11 cellular contexts compared by ENCODE assay signal in the genomic region with DNA sequence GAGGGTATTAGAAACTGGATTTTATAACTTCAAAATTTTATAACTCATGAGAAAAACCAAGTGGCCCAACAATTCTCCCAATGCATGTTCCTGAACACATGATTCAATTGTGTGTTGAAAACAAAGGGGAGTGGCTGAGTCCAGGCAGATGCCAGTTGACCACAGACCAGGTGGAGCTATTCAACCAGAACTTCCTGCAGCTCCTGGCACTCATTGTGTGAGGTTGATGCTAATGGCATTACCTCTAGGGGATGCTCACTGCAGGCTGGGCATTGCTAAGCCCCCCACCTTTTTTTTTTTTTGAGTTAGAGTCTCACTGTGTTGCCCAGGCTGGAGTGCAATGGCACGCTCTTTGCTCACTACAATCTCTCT. TPM values are rescaled to one million over a fixed set of nuclear protein-coding genes. Genes with fewer than 3 reads are reported as not detected.
DNase-seq lines count a peak whose midpoint lies in the region; ATAC-seq and TF ChIP-seq lines count a peak whose summit lies in the region.
"Had no signal": no experiment of that assay in that cellular context is flagged by ENCODE, and none has a peak within 500 bp of the region (broad histone marks: within the 10 kb centered on the region; RNA-seq: fewer than 3 reads in every experiment).

No MANE protein-coding gene starts in this region.

- ATAC-seq in HG02970 (IDR thresholded peaks at IDR 0.05; ENCODE audit: low FRiP score, unreplicated experiment) (no peak), aorta (ENCODE audit: low FRiP score) (no peak)

- no peak for TF ChIP-seq CTCF in breast epithelium (IDR thresholded peaks at IDR 0.05)

- no peaks in the 10 kb centered on the region for H3K36me3 Mint-ChIP-seq in activated naive CD4-positive, alpha-beta T cell treated with anti-CD3 and anti-CD28 coated beads, Interleukin-2, amount 10 ng/mL, durations not matched to agents 7 days and 5 days

- H3K4me1 Mint-ChIP-seq in activated naive CD4-positive, alpha-beta T cell treated with anti-CD3 and anti-CD28 coated beads, Interleukin-2, amount 10 ng/mL, durations not matched to agents 7 days and 5 days = peaks cover 13% of the 10 kb centered on the region

- TF ChIP-seq POLR2A in breast epithelium (IDR thresholded peaks at IDR 0.05) = no peak

- DNase-seq in DMS53 (lab: John Stamatoyannopoulos, UW) (peak; percentile 96), NCI-H187 treated with DMSO at 0.1 percent for 48 hours (lab: John Stamatoyannopoulos, UW) (peak; percentile 72), breast epithelium (ENCODE audit: low spot score in 2 of 2) (peak in 1 of 2 donors; percentile 79), myocyte (ENCODE audit: low read depth) (peak; percentile 79), aorta (no peak)
- DNase-seq in stimulated activated CD4-positive, alpha-beta T cell treated with anti-CD3 and anti-CD28 coated beads, Interleukin-4, amount 100 ng/mL, for 24 hours = no peak
- no peak for DNase-seq in activated naive CD4-positive, alpha-beta T cell treated with anti-CD3 and anti-CD28 coated beads, Interleukin-2, amount 10 ng/mL, durations not matched to agents 7 days and 5 days
- DNase-seq: amygdala, occipital lobe, testis had no signal

- no peaks in the 10 kb centered on the region for H3K27me3 Mint-ChIP-seq in activated naive CD4-positive, alpha-beta T cell treated with anti-CD3 and anti-CD28 coated beads, Interleukin-2, amount 10 ng/mL, durations not matched to agents 7 days and 5 days

- no peaks in the 10 kb centered on the region for H3K9me3 Mint-ChIP-seq in activated naive CD4-positive, alpha-beta T cell treated with anti-CD3 and anti-CD28 coated beads, Interleukin-2, amount 10 ng/mL, durations not matched to agents 7 days and 5 days

- H3K4me1 ChIP-seq in breast epithelium = peaks cover 39 to 68% of the 10 kb centered on the region in 2 donors
- H3K4me1 ChIP-seq in aorta (ENCODE audit: control insufficient read depth in 1 of 2, insufficient read depth in 2 of 2, low read length in 2 of 2) = peaks cover 0 to 11% of the 10 kb centered on the region in 2 donors

- no peaks in the 10 kb centered on the region for H3K9me3 ChIP-seq in breast epithelium
- H3K9me3 ChIP-seq in aorta (ENCODE audit: control insufficient read depth, low read length) = no peaks in the 10 kb centered on the region
- H3K9me3 ChIP-seq: testis had no signal

- WGBS in aorta, 2 donors = 100% methylated on average over 1 of the region's 1 CpG

- H3K4me3 ChIP-seq in breast epithelium (no peak overlapping the region), aorta (ENCODE audit: low read length in 2 of 2) (no peak overlapping the region)
- H3K4me3 ChIP-seq: testis had no signal

- intact Hi-C loops in breast epithelium (cut with DNase I; ENCODE audit: low total_unique reads) (no loop called here), aorta (cut with DNase I) (no loop called here)

- H3K27me3 ChIP-seq in breast epithelium (no peaks in the 10 kb centered on the region), aorta (ENCODE audit: control insufficient read depth in 1 of 2, insufficient read depth in 2 of 2, low read length in 1 of 2) (no peaks in the 10 kb centered on the region)
- H3K27me3 ChIP-seq: testis had no signal

- CTCF ChIA-PET in activated naive CD4-positive, alpha-beta T cell treated with anti-CD3 and anti-CD28 coated beads, Interleukin-2, amount 10 ng/mL, durations not matched to agents 7 days and 5 days (lab: Charles Lee) = interaction anchor here (0.7 to 1.6 kb wide), 5 partner anchors 17 to 86 kb away, joined by 3 to 4 read pairs (median 4); no protein-coding TSS in a partner anchor

- no peak overlapping the region for H3K4me3 Mint-ChIP-seq in activated naive CD4-positive, alpha-beta T cell treated with anti-CD3 and anti-CD28 coated beads, Interleukin-2, amount 10 ng/mL, durations not matched to agents 7 days and 5 days

- no peak overlapping the region for H3K27ac Mint-ChIP-seq in activated naive CD4-positive, alpha-beta T cell treated with anti-CD3 and anti-CD28 coated beads, Interleukin-2, amount 10 ng/mL, durations not matched to agents 7 days and 5 days

- H3K27ac ChIP-seq in breast epithelium (peak overlapping the region; percentile 93 to 94), aorta (ENCODE audit: low read depth in 1 of 2, low read length in 2 of 2) (no peak overlapping the region)

- no peaks in the 10 kb centered on the region for H3K36me3 ChIP-seq in breast epithelium
- H3K36me3 ChIP-seq in aorta (ENCODE audit: control insufficient read depth in 1 of 2, insufficient read depth in 2 of 2, low read length in 1 of 2) = peaks cover 0 to 2% of the 10 kb centered on the region in 2 donors

RNA-seq across cellular contexts. Expression of a gene that starts 20.3 kb away (rescaled TPM):
- total RNA-seq in breast epithelium (100 to 1,000 TPM; 118 to 131 (median 130) TPM), myocyte (249 and 264 TPM in 2 replicates), aorta (100 to 1,000 TPM; 226 to 242 TPM)
- polyA plus RNA-seq in myocyte (2012) = 174 TPM
- polyA plus RNA-seq in aorta = 10 to 100 TPM; 13.4 to 26.4 TPM

RNA-seq across cellular contexts. Expression of a gene that starts 34.6 kb away (rescaled TPM):
- 1 to 10 TPM in 1 of 3 donors, under 1 TPM in 2; 0.33 to 2.1 (median 0.73) TPM for total RNA-seq in breast epithelium
- 2.1 and 3.0 TPM in 2 replicates for total RNA-seq in myocyte
- 0.29 TPM for polyA plus RNA-seq in myocyte (2012)
- 1 to 10 TPM in 1 of 2 donors, under 1 TPM in 1; 0.55 to 1.4 TPM for total RNA-seq in aorta
- polyA plus RNA-seq in aorta = 1 to 10 TPM in 1 of 2 donors, under 1 TPM in 1; 0.43 to 2.8 TPM

Comparison
In these comparisons a context has a peak if more than half of its experiments do, and no peak if none do; other contexts are left out.
1. DNase-seq: peak in DMS53 (single experiment), NCI-H187 treated with DMSO at 0.1 percent for 48 hours (single experiment) and myocyte (single experiment); none in stimulated activated CD4-positive, alpha-beta T cell treated with anti-CD3 and anti-CD28 coated beads, Interleukin-4, amount 100 ng/mL, for 24 hours (single experiment), aorta (0 of 2) and activated naive CD4-positive, alpha-beta T cell treated with anti-CD3 and anti-CD28 coated beads, Interleukin-2, amount 10 ng/mL, durations not matched to agents 7 days and 5 days (single experiment).
2. H3K27ac ChIP-seq: peak in breast epithelium (2 of 2); none in aorta (0 of 2).